8 cellular contexts compared by ENCODE assay signal in the genomic region with DNA sequence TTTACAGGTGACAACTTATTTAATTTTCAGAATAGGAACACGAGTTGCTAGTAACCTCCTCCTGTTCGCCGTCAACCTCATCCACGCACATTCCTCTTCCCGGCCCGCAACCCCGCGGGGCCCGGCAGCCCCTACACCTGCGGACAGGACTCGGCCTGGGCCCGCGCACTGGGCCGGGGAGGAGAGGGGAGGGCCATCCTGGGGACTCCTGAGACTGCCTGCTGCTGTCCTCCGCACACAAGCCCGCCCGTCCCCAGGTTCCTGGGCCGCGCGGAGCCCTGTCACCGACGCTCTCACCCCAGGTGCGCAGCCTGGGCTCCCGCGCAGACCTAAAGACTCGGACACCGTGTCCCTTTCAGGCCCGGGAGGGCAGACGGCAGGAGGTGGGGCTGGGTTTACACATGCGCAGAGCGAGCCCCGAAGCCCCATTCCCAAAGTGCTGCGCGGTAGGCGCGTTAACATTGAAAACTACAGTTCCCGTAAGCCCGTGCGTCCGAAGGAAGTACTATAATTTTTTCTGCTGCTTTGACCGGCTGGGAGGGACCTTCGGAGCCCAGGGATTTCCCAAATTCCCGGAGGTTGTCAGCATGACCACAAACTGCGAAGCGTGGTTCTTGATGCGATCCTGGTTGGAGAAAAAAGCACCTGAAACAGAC.
DNase-seq lines count a peak whose midpoint lies in the region; ATAC-seq and TF ChIP-seq lines count a peak whose summit lies in the region.
"Not testable (repeated sequence)": the region's sequence is repeated elsewhere in the genome, so short reads cannot be mapped to it uniquely, and the experiment has no call there.

No MANE protein-coding gene starts in this region.

- not testable (repeated sequence) for H3K27me3 ChIP-seq in BJ (ENCODE audit: control insufficient read depth, insufficient read depth, low read length); liver (ENCODE audit: control insufficient read depth in 4 of 4, insufficient read depth in 4 of 4, low read length in 3 of 4)

- POLR2A ChIA-PET in BJ (lab: Charles Lee): not testable (repeated sequence)

- TF ChIP-seq RAD21 in liver (IDR thresholded peaks at IDR 0.05): peak in 1 of 2 donors; percentile 19

- not testable (repeated sequence) for H3K9ac ChIP-seq in liver (ENCODE audit: low read depth in 1 of 2, low read length in 2 of 2)

- DNase-seq in BJ (ENCODE audit: low read depth) (peak; percentile 39), HK-2 (ENCODE audit: unreplicated experiment) (peak; percentile 66), NCI-H774 (lab: John Stamatoyannopoulos, UW) (peak; percentile 87), dermis microvascular lymphatic vessel endothelial cell (ENCODE audit: low read depth in 2 of 2) (peak; percentile 78 to 86)
- peak; percentile 73 to 82 for DNase-seq in activated CD4-positive, alpha-beta T cell treated with anti-CD3 and anti-CD28 coated beads, Interleukin-2, amount 50 U/mL, for 48 hours
- peak; percentile 42 to 60 for DNase-seq in stimulated activated CD4-positive, alpha-beta T cell treated with anti-CD3 and anti-CD28 coated beads, Interleukin-1b, Interleukin-23, amount 100 ng/mL, for 4 hours (ENCODE audit: low read depth in 2 of 2)

- CTCF ChIA-PET in BJ (lab: Yijun Ruan, JAX): not testable (repeated sequence)

- not testable (repeated sequence) for H3K4me1 ChIP-seq in liver (ENCODE audit: control insufficient read depth in 4 of 4, insufficient read depth in 4 of 4, low read length in 3 of 4)

- under 1% methylated on average over 44 of the region's 46 CpGs for WGBS in liver

- not testable (repeated sequence) for H3K9me3 ChIP-seq in liver (ENCODE audit: control insufficient read depth in 4 of 4, low read length in 3 of 4)

- ATAC-seq in GM21360 (IDR thresholded peaks at IDR 0.05; ENCODE audit: unreplicated experiment): peak; percentile 96

- not testable (repeated sequence) for H3K36me3 ChIP-seq in BJ (ENCODE audit: control insufficient read depth, insufficient read depth, low read length); liver (ENCODE audit: control insufficient read depth in 4 of 4, insufficient read depth in 3 of 4, low read depth in 1 of 4, low read length in 3 of 4)

- not testable (repeated sequence) for TF ChIP-seq CTCF in BJ (IDR thresholded peaks at IDR 0.05; ENCODE audit: insufficient read depth, low read depth, low read length); liver (IDR thresholded peaks at IDR 0.05; ENCODE audit: low read depth, low read length, missing input control)

- H3K4me3 ChIP-seq in BJ (ENCODE audit: low read depth, low read length): peak overlapping the region; percentile 43
- peak overlapping the region; percentile 23 to 52 (median 39) for H3K4me3 ChIP-seq in liver (ENCODE audit: low read depth in 1 of 3, low read length in 3 of 3)

- not testable (repeated sequence) for H3K27ac ChIP-seq in liver (ENCODE audit: low read depth in 1 of 2, low read length in 2 of 2)

TF ChIP-seq in liver, 16 proteins besides CTCF, POLR2A, EP300 and RAD21:
- TF ChIP-seq, protein P1, sequence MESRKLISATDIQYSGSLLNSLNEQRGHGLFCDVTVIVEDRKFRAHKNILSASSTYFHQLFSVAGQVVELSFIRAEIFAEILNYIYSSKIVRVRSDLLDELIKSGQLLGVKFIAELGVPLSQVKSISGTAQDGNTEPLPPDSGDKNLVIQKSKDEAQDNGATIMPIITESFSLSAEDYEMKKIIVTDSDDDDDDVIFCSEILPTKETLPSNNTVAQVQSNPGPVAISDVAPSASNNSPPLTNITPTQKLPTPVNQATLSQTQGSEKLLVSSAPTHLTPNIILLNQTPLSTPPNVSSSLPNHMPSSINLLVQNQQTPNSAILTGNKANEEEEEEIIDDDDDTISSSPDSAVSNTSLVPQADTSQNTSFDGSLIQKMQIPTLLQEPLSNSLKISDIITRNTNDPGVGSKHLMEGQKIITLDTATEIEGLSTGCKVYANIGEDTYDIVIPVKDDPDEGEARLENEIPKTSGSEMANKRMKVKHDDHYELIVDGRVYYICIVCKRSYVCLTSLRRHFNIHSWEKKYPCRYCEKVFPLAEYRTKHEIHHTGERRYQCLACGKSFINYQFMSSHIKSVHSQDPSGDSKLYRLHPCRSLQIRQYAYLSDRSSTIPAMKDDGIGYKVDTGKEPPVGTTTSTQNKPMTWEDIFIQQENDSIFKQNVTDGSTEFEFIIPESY (IDR thresholded peaks at IDR 0.05): peak; percentile 49
- peak; percentile 44 for TF ChIP-seq YY1 (IDR thresholded peaks at IDR 0.05)
- peak in 1 of 2 donors; percentile 73 for TF ChIP-seq GABPA (IDR thresholded peaks at IDR 0.05 in 1 of 2, conservative IDR thresholded peaks at IDR 0.05 in 1 of 2)
- peak; percentile 48 for TF ChIP-seq SP1 (IDR thresholded peaks at IDR 0.05)
- TF ChIP-seq MAX (IDR thresholded peaks at IDR 0.05): peak; percentile 41
- TF ChIP-seq HNF4A (conservative IDR thresholded peaks at IDR 0.05): peak in 1 of 2 donors; percentile 19
- TF ChIP-seq RXRA (IDR thresholded peaks at IDR 0.05): peak in 1 of 2 donors; percentile 16
TF ChIP-seq in liver: peak in this region for 7; not testable (repeated sequence) for 9.
